9 cellular contexts compared by ENCODE assay signal in the genomic region with DNA sequence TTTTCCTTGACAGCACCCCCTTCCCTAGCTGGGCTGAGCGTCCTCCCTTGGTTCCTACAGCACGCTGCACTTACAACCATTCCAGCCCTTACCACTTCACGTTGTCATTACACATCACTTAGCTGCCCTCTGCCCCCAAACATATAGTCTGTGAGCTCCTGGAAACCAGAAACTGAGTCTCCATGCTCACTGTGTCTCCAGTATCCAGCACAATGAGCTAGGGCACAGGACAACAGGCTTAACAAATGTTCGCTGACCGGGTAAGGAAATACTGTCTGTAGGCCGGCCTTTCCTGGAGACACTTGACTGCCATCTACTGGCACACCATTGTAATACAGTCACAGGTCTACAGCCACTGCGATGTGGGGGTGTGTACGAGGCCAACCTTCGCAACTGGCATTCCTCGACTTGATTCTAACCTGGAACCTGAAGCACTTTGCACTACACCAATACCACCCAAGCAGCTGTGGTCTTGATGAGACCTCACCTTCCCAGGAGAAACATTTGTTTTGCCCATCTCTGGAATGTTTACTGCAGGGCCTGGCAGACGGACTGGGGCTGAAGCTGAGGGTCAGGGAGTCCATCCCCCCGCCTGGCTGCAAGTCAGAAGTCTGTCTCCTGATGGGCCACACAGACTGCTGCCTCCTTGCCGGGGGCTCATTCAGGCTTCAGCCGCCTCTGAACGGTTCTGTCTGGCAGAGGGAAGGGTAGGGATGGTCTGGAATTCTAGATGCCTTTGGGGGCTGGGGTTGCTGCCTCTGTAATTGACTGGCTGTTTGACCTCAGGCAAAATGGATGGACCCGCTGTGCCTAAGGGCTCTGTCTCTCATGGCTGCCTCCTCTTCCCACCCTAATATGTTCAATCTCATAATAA.
DNase-seq lines count a peak whose midpoint lies in the region; ATAC-seq, FAIRE-seq and TF ChIP-seq lines count a peak whose summit lies in the region.
"Had no signal": no experiment of that assay in that cellular context is flagged by ENCODE, and none has a peak within 500 bp of the region (broad histone marks: within the 10 kb centered on the region; RNA-seq: fewer than 3 reads in every experiment).

No MANE protein-coding gene starts in this region.

- H4K20me1 ChIP-seq in H1 (replicated peaks in 1 of 2; ENCODE audit: control insufficient read depth in 1 of 2, insufficient read depth in 2 of 2, low read length in 2 of 2): peaks cover 6 to 15% of the 10 kb centered on the region in 2 experiments

- WGBS in H1 (ENCODE audit: extremely low coverage in 1 of 2, insufficient coverage in 1 of 2, insufficient read length in 1 of 2, insufficient replicate concordance in 2 of 2, low coverage in 1 of 2, low lambda C conversion rate in 2 of 2, missing lambda C conversion rate in 1 of 2), 2 experiments: 67% methylated on average over 16 of the region's 16 CpGs; no CpG with 5 or more reads in 1 of the 2 experiments
- 37 to 49% methylated on average over 16 of the region's 16 CpGs for WGBS in lung, 2 donors

- H3K56ac ChIP-seq in H1 (replicated peaks; ENCODE audit: insufficient read length, low read depth, low read length): no peak overlapping the region

- no peak overlapping the region for H4K8ac ChIP-seq in H1 (ENCODE audit: extremely low read depth, insufficient read depth, low read length)

- H3K27me3 ChIP-seq in H1 (replicated peaks in 1 of 4; ENCODE audit: control insufficient read depth in 3 of 4, extremely low read depth in 1 of 4, insufficient read depth in 3 of 4, low read length in 3 of 4) (no peaks in the 10 kb centered on the region), lung (ENCODE audit: control insufficient read depth, insufficient read depth) (no peaks in the 10 kb centered on the region)

- H3K4me1 ChIP-seq in H1 (replicated peaks in 1 of 4; ENCODE audit: control insufficient read depth in 3 of 4, insufficient read depth in 4 of 4, low read length in 3 of 4) (peaks cover 3 to 14% (median 8%) of the 10 kb centered on the region in 4 experiments; a peak in 5 of 7 replicates), lung (ENCODE audit: control insufficient read depth in 2 of 2, insufficient read depth in 2 of 2, low read length in 2 of 2) (peaks cover 0 to 3% of the 10 kb centered on the region in 2 donors)

- H3K4me3 ChIP-seq in H1 (ENCODE audit: extremely low read depth in 1 of 4, insufficient read depth in 2 of 4, low read depth in 3 of 4, low read length in 4 of 4): no peak overlapping the region
- no peak overlapping the region for H3K4me3 ChIP-seq in lung

- FAIRE-seq in H1 (lab: Jason Lieb, UNC): peak; percentile 96
- FAIRE-seq: G401.6 had no signal

- CTCF ChIA-PET in H1 (lab: Charles Lee; ENCODE audit: partially characterized antibody): interaction anchor here (0.6 to 5.9 kb wide), 53 partner anchors 8 to 880 kb away, joined by 3 to 44 read pairs (median 4); no protein-coding TSS in a partner anchor

- peak; percentile 80 to 94 (median 82) for TF ChIP-seq CTCF in H1 (IDR thresholded peaks at IDR 0.05; ENCODE audit: control extremely low read depth in 1 of 3, insufficient read depth in 1 of 3, low read depth in 1 of 3, low read length in 3 of 3)
- TF ChIP-seq CTCF in lung (IDR thresholded peaks at IDR 0.05; ENCODE audit: control extremely low read depth, extremely low read depth): peak; percentile 59

- no peak overlapping the region; the same call in 1 of the 2 replicates for H3K18ac ChIP-seq in H1 (ENCODE audit: extremely low read depth, low read length)

- peak overlapping the region in 1 of 2 experiments; percentile 7; a peak in 1 of 4 replicates for H3K4me2 ChIP-seq in H1 (ENCODE audit: insufficient read depth in 1 of 2, low read depth in 2 of 2, low read length in 2 of 2)

- H2BK120ac ChIP-seq in H1 (replicated peaks; ENCODE audit: low read depth, low read length): no peak overlapping the region

- TF ChIP-seq POLR2A in H1 (IDR thresholded peaks at IDR 0.05; ENCODE audit: control extremely low read depth in 1 of 2, low read depth in 2 of 2, low read length in 2 of 2): no peak

- H2BK12ac ChIP-seq in H1 (ENCODE audit: low read depth, low read length): peak overlapping the region; percentile 69; the same call in 1 of the 2 replicates

- H3K79me2 ChIP-seq in H1 (ENCODE audit: control insufficient read depth in 1 of 2, insufficient read depth in 2 of 2, low read length in 2 of 2): no peaks in the 10 kb centered on the region

- H3K9me3 ChIP-seq in H1 (ENCODE audit: insufficient read depth in 2 of 2, low read depth in 1 of 2, low read length in 1 of 2): no peaks in the 10 kb centered on the region
- no peaks in the 10 kb centered on the region for H3K9me3 ChIP-seq in lung (ENCODE audit: control insufficient read depth in 2 of 2, insufficient read depth in 1 of 2, low read length in 1 of 2)

- H4K5ac ChIP-seq in H1 (ENCODE audit: insufficient read length, low read depth, low read length): no peak overlapping the region

- 0 out of 2 replicates have a peak overlapping the region, but pooled peaks have one; percentile 3 for H2AK5ac ChIP-seq in H1 (ENCODE audit: low read depth, low read length)

- H3K14ac ChIP-seq in H1 (ENCODE audit: insufficient read length): no peak overlapping the region

- H3K36me3 ChIP-seq in H1 (ENCODE audit: control insufficient read depth in 2 of 4, insufficient read depth in 4 of 4, low read length in 3 of 4) (peaks cover 0 to 30% (median 4%) of the 10 kb centered on the region in 4 experiments; a peak in 4 of 8 replicates), lung (ENCODE audit: control insufficient read depth in 2 of 2, insufficient read depth in 2 of 2, low read length in 2 of 2) (no peaks in the 10 kb centered on the region)

- H3K23me2 ChIP-seq in H1 (ENCODE audit: low read depth, low read length): peaks cover 4% of the 10 kb centered on the region; the same call in 1 of the 2 replicates

- DNase-seq in NCI-H748 (lab: John Stamatoyannopoulos, UW; ENCODE audit: unreplicated experiment): peak; percentile 29
- no peak for DNase-seq in NCI-H748 treated with DMSO at 0.1 percent for 48 hours (lab: John Stamatoyannopoulos, UW)
- peak; percentile 43 for DNase-seq in NCI-H2029 (lab: John Stamatoyannopoulos, UW)
- DNase-seq in activated CD4-positive, CD25-positive, alpha-beta regulatory T cell treated with anti-CD3 and anti-CD28 coated beads, Interleukin-2, amount 50 U/mL, for 72 hours: peak; percentile 36
- peak; percentile 36 to 86 for DNase-seq in H1 (ENCODE audit: low read depth in 1 of 2, low spot score in 2 of 2)
- DNase-seq in lung (ENCODE audit: low spot score): peak; percentile 76
- peak; percentile 63 for DNase-seq in stimulated activated CD8-positive, alpha-beta memory T cell treated with anti-CD3 and anti-CD28 coated beads, Interleukin-4, amount 100 ng/mL, for 48 hours
- no peak for DNase-seq in posterior vena cava (ENCODE audit: low spot score)

- intact Hi-C loops in posterior vena cava (cut with DNase I): loop anchor here (5.0 kb wide), 2 partner anchors 324 to 459 kb away; no protein-coding TSS in a partner anchor

- H2BK20ac ChIP-seq in H1 (ENCODE audit: low read length): no peak overlapping the region

- H3K79me1 ChIP-seq in H1 (ENCODE audit: low read depth, low read length): 0 out of 2 replicates have a peak, but pooled peaks cover 3% of the 10 kb centered on the region

- TF ChIP-seq RAD21 in H1 (IDR thresholded peaks at IDR 0.05 in 1 of 2, conservative IDR thresholded peaks at IDR 0.05 in 1 of 2; ENCODE audit: low read depth in 2 of 2, low read length in 2 of 2): peak; percentile 84 to 86

- peak overlapping the region; percentile 10 for H3K4ac ChIP-seq in H1 (replicated peaks; ENCODE audit: insufficient read length, low read depth, low read length)

- H2BK15ac ChIP-seq in H1 (ENCODE audit: low read length): no peak overlapping the region

- peak; percentile 97 for ATAC-seq in lung (ENCODE audit: insufficient read depth, low FRiP score)

- no peak overlapping the region for H3K9ac ChIP-seq in H1 (replicated peaks in 1 of 4; ENCODE audit: extremely low read depth in 1 of 4, low read depth in 3 of 4, low read length in 3 of 4)

- H2AFZ ChIP-seq in H1 (ENCODE audit: low read length): no peak overlapping the region

- no peak for TF ChIP-seq EP300 in H1 (IDR thresholded peaks at IDR 0.05; ENCODE audit: borderline replicate concordance in 1 of 2, low read depth in 2 of 2, low read length in 2 of 2)

- 0 out of 2 replicates have a peak overlapping the region, but pooled peaks have one; percentile 1 for H2BK5ac ChIP-seq in H1 (ENCODE audit: low read depth, low read length)

- H3K23ac ChIP-seq in H1 (ENCODE audit: insufficient read length): no peak overlapping the region

- POLR2A ChIA-PET in H1 (lab: Charles Lee; ENCODE audit: partially characterized antibody): interaction anchor here (0.7 to 2.4 kb wide), 6 partner anchors 13 to 89 kb away, joined by 3 to 10 read pairs (median 3); no protein-coding TSS in a partner anchor

- H3K27ac ChIP-seq in H1 (ENCODE audit: low read depth, low read length): no peak overlapping the region
- peak overlapping the region in 1 of 2 donors; percentile 54 for H3K27ac ChIP-seq in lung (ENCODE audit: low read depth in 1 of 2, low read length in 1 of 2)

- peak overlapping the region; percentile 59 for H4K91ac ChIP-seq in H1 (replicated peaks; ENCODE audit: insufficient read length, low read length)

TF ChIP-seq in H1, 55 proteins besides CTCF, POLR2A, EP300 and RAD21:
- TF ChIP-seq KDM5A (IDR thresholded peaks at IDR 0.05; ENCODE audit: low read length): no peak
- no peak for TF ChIP-seq POLR2AphosphoS5 (IDR thresholded peaks at IDR 0.05; ENCODE audit: low read depth, low read length)
- 0 out of 2 replicates have a peak, but pooled peaks have one; percentile 61 for TF ChIP-seq TEAD4 (IDR thresholded peaks at IDR 0.05; ENCODE audit: low read depth, low read length)
- TF ChIP-seq YY1 (IDR thresholded peaks at IDR 0.05; ENCODE audit: low read depth, low read length): 0 out of 2 replicates have a peak, but pooled peaks have one; percentile 18
- peak; percentile 51 for TF ChIP-seq CREB1 (IDR thresholded peaks at IDR 0.05)
- TF ChIP-seq TAF1 (IDR thresholded peaks at IDR 0.05; ENCODE audit: low read depth, low read length): 0 out of 2 replicates have a peak, but pooled peaks have one; percentile 14
- 0 out of 2 replicates have a peak, but pooled peaks have one; percentile 20 for TF ChIP-seq MAX (IDR thresholded peaks at IDR 0.05)
- no peak for TF ChIP-seq RBBP5 (IDR thresholded peaks at IDR 0.05; ENCODE audit: borderline replicate concordance, low read depth, low read length)
TF ChIP-seq in H1: peak in this region for 5.

Comparison
In these comparisons a context has a peak if more than half of its experiments do, and no peak if none do; other contexts are left out.
1. DNase-seq: peak in NCI-H748 (single experiment), NCI-H2029 (single experiment), activated CD4-positive, CD25-positive, alpha-beta regulatory T cell treated with anti-CD3 and anti-CD28 coated beads, Interleukin-2, amount 50 U/mL, for 72 hours (single experiment), H1 (2 of 2), lung (single experiment) and stimulated activated CD8-positive, alpha-beta memory T cell treated with anti-CD3 and anti-CD28 coated beads, Interleukin-4, amount 100 ng/mL, for 48 hours (single experiment); none in NCI-H748 treated with DMSO at 0.1 percent for 48 hours (single experiment) and posterior vena cava (single experiment).